19 cellular contexts compared by ENCODE assay signal in genomic region chr6:91704531-91704930, GRCh38.
A peak's percentile ranks its signal among the peaks of the same experiment; 100 is the strongest.
DNase-seq lines count a peak whose midpoint lies in the region; ATAC-seq and TF ChIP-seq lines count a peak whose summit lies in the region.
"Had no signal": no experiment of that assay in that cellular context is flagged by ENCODE, and none has a peak within 500 bp of the region (broad histone marks: within the 10 kb centered on the region; RNA-seq: fewer than 3 reads in every experiment).

No MANE protein-coding gene starts in this region.

- no peak overlapping the region for H3K56ac ChIP-seq in IMR-90 (ENCODE audit: extremely low read depth, insufficient read depth, low read length)

- H4K5ac ChIP-seq in IMR-90 (ENCODE audit: low read depth, low read length), result no peak overlapping the region

- H3K23ac ChIP-seq in IMR-90 (ENCODE audit: low read depth, low read length), result no peak overlapping the region

- no peaks in the 10 kb centered on the region for H4K20me1 ChIP-seq in IMR-90 (ENCODE audit: insufficient read depth, low read length)

- no peak overlapping the region for H2AK5ac ChIP-seq in IMR-90 (ENCODE audit: low read depth, low read length)

- H4K8ac ChIP-seq in IMR-90 (ENCODE audit: low read depth in 2 of 2, low read length in 2 of 2), result no peak overlapping the region

- no peak overlapping the region for H2AFZ ChIP-seq in IMR-90 (replicated peaks; ENCODE audit: low read length, poor library complexity)

- no peak overlapping the region for H4K91ac ChIP-seq in IMR-90 (ENCODE audit: insufficient read depth, low read depth, low read length)

- no peak overlapping the region for H2BK15ac ChIP-seq in IMR-90 (ENCODE audit: low read depth, low read length)

- no CpG with 5 or more reads among the region's 2 CpGs for WGBS in IMR-90 (ENCODE audit: extremely low coverage in 2 of 2, insufficient read length in 1 of 2), 2 experiments
- WGBS in adrenal gland, 4 donors, result 82 to 90% (median 86%) methylated on average over 2 of the region's 2 CpGs

- in situ Hi-C loops in IMR-90 (cut with MboI; ENCODE audit: low sequenced_read_pairs), result no loop called here

- TF ChIP-seq CTCF in IMR-90 (conservative IDR thresholded peaks at IDR 0.05; ENCODE audit: low read depth, low read length) (no peak), fibroblast of pulmonary artery (IDR thresholded peaks at IDR 0.05; ENCODE audit: low read length, missing control alignments) (no peak), adrenal gland (IDR thresholded peaks at IDR 0.05) (no peak), uterus (IDR thresholded peaks at IDR 0.05) (no peak)

- TF ChIP-seq POLR2A in IMR-90 (IDR thresholded peaks at IDR 0.05; ENCODE audit: low read depth, low read length), result no peak
- no peak for TF ChIP-seq POLR2A in adrenal gland (IDR thresholded peaks at IDR 0.05)
- no peak for TF ChIP-seq POLR2A in uterus (IDR thresholded peaks at IDR 0.05)

- H3K4me1 ChIP-seq in IMR-90 (ENCODE audit: control insufficient read depth, insufficient read depth, low read length) (no peaks in the 10 kb centered on the region; the same call in 1 of the 2 replicates), skeletal muscle satellite cell (ENCODE audit: control insufficient read depth, insufficient read depth, low read length) (peaks cover 22% of the 10 kb centered on the region), adrenal gland (replicated peaks in 1 of 2) (no peaks in the 10 kb centered on the region), uterus (no peaks in the 10 kb centered on the region)
- H3K4me1 ChIP-seq: upper lobe of left lung had no signal

- H2AK9ac ChIP-seq in IMR-90 (replicated peaks; ENCODE audit: low read depth, low read length, poor library complexity), result no peak overlapping the region

- H3K27ac ChIP-seq in IMR-90 (ENCODE audit: insufficient read depth, low read length) (no peak overlapping the region), adrenal gland (no peak overlapping the region), uterus (no peak overlapping the region)
- H3K27ac ChIP-seq: dorsolateral prefrontal cortex, HL-60, upper lobe of left lung had no signal

- H3K4me3 ChIP-seq in IMR-90 (ENCODE audit: insufficient read depth, low read depth, low read length), result no peak overlapping the region
- no peak overlapping the region for H3K4me3 ChIP-seq in fibroblast of pulmonary artery (replicated peaks; ENCODE audit: low read depth, low read length)
- H3K4me3 ChIP-seq in skeletal muscle satellite cell (ENCODE audit: low read length), result no peak overlapping the region
- H3K4me3 ChIP-seq in adrenal gland, result no peak overlapping the region
- H3K4me3 ChIP-seq in uterus, result no peak overlapping the region
- H3K4me3 ChIP-seq: dorsolateral prefrontal cortex, upper lobe of left lung had no signal

- no peaks in the 10 kb centered on the region for H3K9me3 ChIP-seq in IMR-90 (ENCODE audit: control insufficient read depth, insufficient read depth, low read length)
- no peaks in the 10 kb centered on the region for H3K9me3 ChIP-seq in skeletal muscle satellite cell (replicated peaks; ENCODE audit: low read length)
- H3K9me3 ChIP-seq in adrenal gland (replicated peaks in 1 of 3), result no peaks in the 10 kb centered on the region
- no peaks in the 10 kb centered on the region for H3K9me3 ChIP-seq in uterus
- H3K9me3 ChIP-seq: upper lobe of left lung had no signal

- no peak overlapping the region for H2BK20ac ChIP-seq in IMR-90 (ENCODE audit: low read depth, low read length)

- H3K4ac ChIP-seq in IMR-90 (ENCODE audit: low read depth, low read length), result no peak overlapping the region

- H3K27me3 ChIP-seq in IMR-90 (ENCODE audit: control insufficient read depth, insufficient read depth, low read length), result no peaks in the 10 kb centered on the region
- no peaks in the 10 kb centered on the region for H3K27me3 ChIP-seq in skeletal muscle satellite cell (ENCODE audit: control insufficient read depth, insufficient read depth, low read length)
- H3K27me3 ChIP-seq in adrenal gland, result no peaks in the 10 kb centered on the region
- no peaks in the 10 kb centered on the region for H3K27me3 ChIP-seq in uterus
- H3K27me3 ChIP-seq: dorsolateral prefrontal cortex, upper lobe of left lung had no signal

- DNase-seq in IMR-90 (peak; percentile 57), amniotic epithelial cell (ENCODE audit: low read depth) (peak; percentile 68), fibroblast of pulmonary artery (ENCODE audit: low read depth) (peak; percentile 1), NCI-H2107 (lab: John Stamatoyannopoulos, UW) (no peak), adrenal gland (no peak), Right ventricle myocardium superior (no peak), uterus (no peak)
- DNase-seq: activated CD4-positive, CD25-positive, alpha-beta regulatory T cell; aorta; DMS79 treated with DMSO at 0.1 percent for 48 hours; dorsolateral prefrontal cortex; KBM-7; naive B cell; NCI-H1105 treated with DMSO at 0.1 percent for 48 hours; NCI-H345; stimulated activated naive CD4-positive, alpha-beta T cell; upper lobe of left lung had no signal

- H2BK120ac ChIP-seq in IMR-90 (ENCODE audit: low read depth, low read length), result no peak overlapping the region

- H3K4me2 ChIP-seq in IMR-90 (ENCODE audit: low read depth, low read length) (no peak overlapping the region), skeletal muscle satellite cell (ENCODE audit: low read length) (peak overlapping the region; percentile 18)

- POLR2A ChIA-PET in IMR-90 (lab: Charles Lee; ENCODE audit: unreplicated experiment), result no interaction called here

- no peaks in the 10 kb centered on the region for H3K9me1 ChIP-seq in IMR-90 (ENCODE audit: insufficient read depth, low read length)

- H2BK5ac ChIP-seq in IMR-90 (ENCODE audit: low read depth, low read length, poor library complexity, severe bottlenecking), result no peak overlapping the region

- H3K18ac ChIP-seq in IMR-90 (ENCODE audit: low read depth, low read length), result no peak overlapping the region

- TF ChIP-seq RAD21 in IMR-90 (IDR thresholded peaks at IDR 0.05; ENCODE audit: low read length), result no peak

- no peak overlapping the region for H3K9ac ChIP-seq in IMR-90 (ENCODE audit: low read depth, low read length)
- no peak overlapping the region for H3K9ac ChIP-seq in skeletal muscle satellite cell (ENCODE audit: low read depth, low read length)

- H3K14ac ChIP-seq in IMR-90 (replicated peaks; ENCODE audit: low read depth, low read length), result no peak overlapping the region

- no peaks in the 10 kb centered on the region for H3K36me3 ChIP-seq in IMR-90 (ENCODE audit: control insufficient read depth, insufficient read depth, low read length)
- H3K36me3 ChIP-seq in skeletal muscle satellite cell (ENCODE audit: insufficient read depth, low read length), result no peaks in the 10 kb centered on the region
- H3K36me3 ChIP-seq in adrenal gland (replicated peaks in 1 of 2), result no peaks in the 10 kb centered on the region
- no peaks in the 10 kb centered on the region for H3K36me3 ChIP-seq in uterus
- H3K36me3 ChIP-seq: upper lobe of left lung had no signal

- dilution Hi-C loops in IMR-90 (cut with HindIII; ENCODE audit: low sequenced_read_pairs, unreplicated experiment), result no loop called here

- CTCF ChIA-PET in IMR-90 (lab: Yijun Ruan, JAX), result no interaction called here

- no TSS peak for BruUV-seq in IMR-90 (replicated peaks; lab: Mats Ljungman, UMichigan)

- intact Hi-C loops in IMR-90 (cut with micrococcal nuclease), result no loop called here
- intact Hi-C loops in adrenal gland (cut with DNase I), result no loop called here
- intact Hi-C loops in Right ventricle myocardium superior (cut with DNase I), result no loop called here
- intact Hi-C loops in uterus (cut with DNase I; ENCODE audit: low total_unique reads), result no loop called here

- peak; percentile 84 for ATAC-seq in IMR-90 (ENCODE audit: low read depth)
- no peak for ATAC-seq in Right ventricle myocardium superior (ENCODE audit: poor library complexity)

- H3K79me1 ChIP-seq in IMR-90 (ENCODE audit: low read depth in 1 of 2, low read length in 2 of 2), result no peaks in the 10 kb centered on the region

TF ChIP-seq in IMR-90, 13 proteins besides CTCF, POLR2A, EP300 and RAD21:
- TF ChIP-seq NFE2L2 (IDR thresholded peaks at IDR 0.05; ENCODE audit: low read depth, low read length) (no peak), FOS (IDR thresholded peaks at IDR 0.05; ENCODE audit: low read depth, low read length) (peak; percentile 58; the same call in 1 of the 2 replicates)
TF ChIP-seq in IMR-90: peak in this region for 1.

Comparison
In these comparisons a context has a peak if more than half of its experiments do, and no peak if none do; other contexts are left out.
1. DNase-seq: peak in IMR-90 (single experiment), amniotic epithelial cell (single experiment) and fibroblast of pulmonary artery (single experiment); none in NCI-H2107 (single experiment), adrenal gland (0 of 7), Right ventricle myocardium superior (single experiment) and uterus (0 of 2).